1 cellular context compared by ENCODE assay signal in the genomic region with DNA sequence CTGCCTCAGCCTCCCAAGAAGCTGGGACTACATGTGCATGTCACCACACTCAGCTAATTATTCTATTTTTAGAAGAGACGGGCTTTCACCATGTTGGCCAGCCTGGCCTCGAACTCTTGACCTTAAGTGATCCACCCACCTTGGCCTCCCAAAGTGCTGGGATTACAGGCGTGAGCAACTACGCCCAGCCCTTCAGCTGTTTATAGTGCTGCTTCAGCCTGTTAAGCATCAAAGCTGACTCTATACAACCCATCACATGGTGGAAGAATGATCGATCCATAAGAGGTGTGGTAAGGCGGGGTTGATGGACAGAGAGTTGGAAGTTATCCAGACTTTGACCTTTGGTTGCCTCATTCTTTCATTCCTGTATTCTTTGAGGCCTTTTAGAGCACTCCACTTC.
TF ChIP-seq lines count a peak whose summit lies in the region.

No MANE protein-coding gene starts in this region.

TF ChIP-seq in HepG2, 621 proteins besides CTCF, POLR2A, EP300 and RAD21 (continued from another document and continues in another):
- TF ChIP-seq, protein P1, sequence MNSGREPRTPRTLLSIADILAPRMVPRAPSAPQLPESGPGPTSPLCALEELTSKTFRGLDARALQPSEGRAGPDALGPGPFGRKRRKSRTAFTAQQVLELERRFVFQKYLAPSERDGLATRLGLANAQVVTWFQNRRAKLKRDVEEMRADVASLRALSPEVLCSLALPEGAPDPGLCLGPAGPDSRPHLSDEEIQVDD (CRISPR knock-in tag; IDR thresholded peaks at IDR 0.05; ENCODE audit: borderline replicate concordance), result no peak
- TF ChIP-seq KLF11 (CRISPR knock-in tag; IDR thresholded peaks at IDR 0.05) (no peak), CREB1 (IDR thresholded peaks at IDR 0.05) (no peak), CREB1 (CRISPR knock-in tag; IDR thresholded peaks at IDR 0.05) (peak; percentile 59), TCF7 (IDR thresholded peaks at IDR 0.05; ENCODE audit: low read depth) (peak; percentile 79), SOX13 (IDR thresholded peaks at IDR 0.05) (no peak), SOX13 (CRISPR knock-in tag; conservative IDR thresholded peaks at IDR 0.05 in 1 of 2, IDR thresholded peaks at IDR 0.05 in 1 of 2) (peak in 1 of 2 experiments; percentile 85; a peak in 2 of 4 replicates), HIVEP1 (CRISPR knock-in tag; IDR thresholded peaks at IDR 0.05) (no peak), RCOR2 (CRISPR knock-in tag; IDR thresholded peaks at IDR 0.05) (peak; percentile 89), POGK (CRISPR knock-in tag; conservative IDR thresholded peaks at IDR 0.05) (no peak), ZNF775 (CRISPR knock-in tag; IDR thresholded peaks at IDR 0.05; ENCODE audit: borderline replicate concordance) (no peak), MEIS2 (CRISPR knock-in tag; IDR thresholded peaks at IDR 0.05) (peak; percentile 81; the same call in 1 of the 2 replicates), SOX6 (IDR thresholded peaks at IDR 0.05) (no peak), SOX6 (CRISPR knock-in tag; IDR thresholded peaks at IDR 0.05) (peak; percentile 86), HDAC2 (CRISPR knock-in tag; IDR thresholded peaks at IDR 0.05) (peak; percentile 91), ZNF331 (CRISPR knock-in tag; IDR thresholded peaks at IDR 0.05) (peak; percentile 85), ZNF343 (CRISPR knock-in tag; IDR thresholded peaks at IDR 0.05) (no peak), AHR (CRISPR knock-in tag; IDR thresholded peaks at IDR 0.05) (no peak), ZNF552 (CRISPR knock-in tag; IDR thresholded peaks at IDR 0.05; ENCODE audit: borderline replicate concordance) (no peak), ZMYM4 (CRISPR knock-in tag; IDR thresholded peaks at IDR 0.05) (peak; percentile 91), ZNF274 (CRISPR knock-in tag; IDR thresholded peaks at IDR 0.05) (no peak), ZNF256 (CRISPR knock-in tag; conservative IDR thresholded peaks at IDR 0.05) (no peak), SKIL (CRISPR knock-in tag; IDR thresholded peaks at IDR 0.05; ENCODE audit: borderline replicate concordance) (no peak), PBX2 (CRISPR knock-in tag; IDR thresholded peaks at IDR 0.05) (peak; percentile 90), ZBTB7B (CRISPR knock-in tag; IDR thresholded peaks at IDR 0.05) (no peak), MAFF (IDR thresholded peaks at IDR 0.05; ENCODE audit: low read depth, low read length) (0 out of 2 replicates have a peak, but pooled peaks have one; percentile 24), KMT2B (CRISPR knock-in tag; IDR thresholded peaks at IDR 0.05) (no peak), ZFP62 (CRISPR knock-in tag; IDR thresholded peaks at IDR 0.05) (no peak), ARID3A (IDR thresholded peaks at IDR 0.05; ENCODE audit: low read depth, low read length) (peak; percentile 63), RNF2 (conservative IDR thresholded peaks at IDR 0.05; ENCODE audit: low read depth) (0 out of 2 replicates have a peak, but pooled peaks have one; percentile 40), RARA (CRISPR knock-in tag; IDR thresholded peaks at IDR 0.05) (peak; percentile 86), STAT5B (CRISPR knock-in tag; IDR thresholded peaks at IDR 0.05) (no peak), ZBTB38 (CRISPR knock-in tag; IDR thresholded peaks at IDR 0.05) (no peak)
- TF ChIP-seq, protein P2, sequence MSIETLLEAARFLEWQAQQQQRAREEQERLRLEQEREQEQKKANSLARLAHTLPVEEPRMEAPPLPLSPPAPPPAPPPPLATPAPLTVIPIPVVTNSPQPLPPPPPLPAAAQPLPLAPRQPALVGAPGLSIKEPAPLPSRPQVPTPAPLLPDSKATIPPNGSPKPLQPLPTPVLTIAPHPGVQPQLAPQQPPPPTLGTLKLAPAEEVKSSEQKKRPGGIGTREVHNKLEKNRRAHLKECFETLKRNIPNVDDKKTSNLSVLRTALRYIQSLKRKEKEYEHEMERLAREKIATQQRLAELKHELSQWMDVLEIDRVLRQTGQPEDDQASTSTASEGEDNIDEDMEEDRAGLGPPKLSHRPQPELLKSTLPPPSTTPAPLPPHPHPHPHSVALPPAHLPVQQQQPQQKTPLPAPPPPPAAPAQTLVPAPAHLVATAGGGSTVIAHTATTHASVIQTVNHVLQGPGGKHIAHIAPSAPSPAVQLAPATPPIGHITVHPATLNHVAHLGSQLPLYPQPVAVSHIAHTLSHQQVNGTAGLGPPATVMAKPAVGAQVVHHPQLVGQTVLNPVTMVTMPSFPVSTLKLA (IDR thresholded peaks at IDR 0.05), result peak; percentile 25; the same call in 1 of the 2 replicates
- TF ChIP-seq, protein P3, sequence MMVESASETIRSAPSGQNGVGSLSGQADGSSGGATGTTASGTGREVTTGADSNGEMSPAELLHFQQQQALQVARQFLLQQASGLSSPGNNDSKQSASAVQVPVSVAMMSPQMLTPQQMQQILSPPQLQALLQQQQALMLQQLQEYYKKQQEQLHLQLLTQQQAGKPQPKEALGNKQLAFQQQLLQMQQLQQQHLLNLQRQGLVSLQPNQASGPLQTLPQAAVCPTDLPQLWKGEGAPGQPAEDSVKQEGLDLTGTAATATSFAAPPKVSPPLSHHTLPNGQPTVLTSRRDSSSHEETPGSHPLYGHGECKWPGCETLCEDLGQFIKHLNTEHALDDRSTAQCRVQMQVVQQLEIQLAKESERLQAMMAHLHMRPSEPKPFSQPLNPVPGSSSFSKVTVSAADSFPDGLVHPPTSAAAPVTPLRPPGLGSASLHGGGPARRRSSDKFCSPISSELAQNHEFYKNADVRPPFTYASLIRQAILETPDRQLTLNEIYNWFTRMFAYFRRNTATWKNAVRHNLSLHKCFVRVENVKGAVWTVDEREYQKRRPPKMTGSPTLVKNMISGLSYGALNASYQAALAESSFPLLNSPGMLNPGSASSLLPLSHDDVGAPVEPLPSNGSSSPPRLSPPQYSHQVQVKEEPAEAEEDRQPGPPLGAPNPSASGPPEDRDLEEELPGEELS (CRISPR knock-in tag; IDR thresholded peaks at IDR 0.05), result peak; percentile 74
- TF ChIP-seq, protein P4, sequence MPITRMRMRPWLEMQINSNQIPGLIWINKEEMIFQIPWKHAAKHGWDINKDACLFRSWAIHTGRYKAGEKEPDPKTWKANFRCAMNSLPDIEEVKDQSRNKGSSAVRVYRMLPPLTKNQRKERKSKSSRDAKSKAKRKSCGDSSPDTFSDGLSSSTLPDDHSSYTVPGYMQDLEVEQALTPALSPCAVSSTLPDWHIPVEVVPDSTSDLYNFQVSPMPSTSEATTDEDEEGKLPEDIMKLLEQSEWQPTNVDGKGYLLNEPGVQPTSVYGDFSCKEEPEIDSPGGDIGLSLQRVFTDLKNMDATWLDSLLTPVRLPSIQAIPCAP (CRISPR knock-in tag; IDR thresholded peaks at IDR 0.05; ENCODE audit: low read depth), result no peak
- TF ChIP-seq, protein P5, sequence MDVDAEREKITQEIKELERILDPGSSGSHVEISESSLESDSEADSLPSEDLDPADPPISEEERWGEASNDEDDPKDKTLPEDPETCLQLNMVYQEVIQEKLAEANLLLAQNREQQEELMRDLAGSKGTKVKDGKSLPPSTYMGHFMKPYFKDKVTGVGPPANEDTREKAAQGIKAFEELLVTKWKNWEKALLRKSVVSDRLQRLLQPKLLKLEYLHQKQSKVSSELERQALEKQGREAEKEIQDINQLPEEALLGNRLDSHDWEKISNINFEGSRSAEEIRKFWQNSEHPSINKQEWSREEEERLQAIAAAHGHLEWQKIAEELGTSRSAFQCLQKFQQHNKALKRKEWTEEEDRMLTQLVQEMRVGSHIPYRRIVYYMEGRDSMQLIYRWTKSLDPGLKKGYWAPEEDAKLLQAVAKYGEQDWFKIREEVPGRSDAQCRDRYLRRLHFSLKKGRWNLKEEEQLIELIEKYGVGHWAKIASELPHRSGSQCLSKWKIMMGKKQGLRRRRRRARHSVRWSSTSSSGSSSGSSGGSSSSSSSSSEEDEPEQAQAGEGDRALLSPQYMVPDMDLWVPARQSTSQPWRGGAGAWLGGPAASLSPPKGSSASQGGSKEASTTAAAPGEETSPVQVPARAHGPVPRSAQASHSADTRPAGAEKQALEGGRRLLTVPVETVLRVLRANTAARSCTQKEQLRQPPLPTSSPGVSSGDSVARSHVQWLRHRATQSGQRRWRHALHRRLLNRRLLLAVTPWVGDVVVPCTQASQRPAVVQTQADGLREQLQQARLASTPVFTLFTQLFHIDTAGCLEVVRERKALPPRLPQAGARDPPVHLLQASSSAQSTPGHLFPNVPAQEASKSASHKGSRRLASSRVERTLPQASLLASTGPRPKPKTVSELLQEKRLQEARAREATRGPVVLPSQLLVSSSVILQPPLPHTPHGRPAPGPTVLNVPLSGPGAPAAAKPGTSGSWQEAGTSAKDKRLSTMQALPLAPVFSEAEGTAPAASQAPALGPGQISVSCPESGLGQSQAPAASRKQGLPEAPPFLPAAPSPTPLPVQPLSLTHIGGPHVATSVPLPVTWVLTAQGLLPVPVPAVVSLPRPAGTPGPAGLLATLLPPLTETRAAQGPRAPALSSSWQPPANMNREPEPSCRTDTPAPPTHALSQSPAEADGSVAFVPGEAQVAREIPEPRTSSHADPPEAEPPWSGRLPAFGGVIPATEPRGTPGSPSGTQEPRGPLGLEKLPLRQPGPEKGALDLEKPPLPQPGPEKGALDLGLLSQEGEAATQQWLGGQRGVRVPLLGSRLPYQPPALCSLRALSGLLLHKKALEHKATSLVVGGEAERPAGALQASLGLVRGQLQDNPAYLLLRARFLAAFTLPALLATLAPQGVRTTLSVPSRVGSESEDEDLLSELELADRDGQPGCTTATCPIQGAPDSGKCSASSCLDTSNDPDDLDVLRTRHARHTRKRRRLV (CRISPR knock-in tag; IDR thresholded peaks at IDR 0.05), result no peak
